ENCODE assay signal across 21 cellular contexts in genomic region chr5:128412145-128412930, GRCh38.
"Had no signal": no experiment of that assay in that cellular context is flagged by ENCODE, and none has a peak within 500 bp of the region (broad histone marks: within the 10 kb centered on the region; RNA-seq: fewer than 3 reads in every experiment).

No MANE protein-coding gene starts in this region.

- DNase-seq: activated B cell treated with CpG ODN at 0.5 μM for 24 hours; activated CD4-positive, alpha-beta T cell treated with anti-CD3 and anti-CD28 coated beads, Interleukin-2, amount 10 ng/mL, durations not matched to agents 24 days and 14 days; activated CD8-positive, alpha-beta memory T cell treated with anti-CD3 and anti-CD28 coated beads, Interleukin-2, amount 50 U/mL, for 48 hours; activated naive CD8-positive, alpha-beta T cell treated with anti-CD3 and anti-CD28 coated beads, Interleukin-2, amount 10 ng/mL, durations not matched to agents 7 days and 5 days; anterior cingulate cortex; dorsolateral prefrontal cortex; hippocampal formation; occipital lobe; right cardiac atrium; stimulated activated CD4-positive, alpha-beta T cell treated with anti-CD3 and anti-CD28 coated beads, Interleukin-15, amount 100 ng/mL, for 24 hours; stimulated activated CD4-positive, alpha-beta T cell treated with anti-CD3 and anti-CD28 coated beads, Interleukin-4, amount 100 ng/mL, for 4 hours; stimulated activated CD8-positive, alpha-beta memory T cell treated with anti-CD3 and anti-CD28 coated beads, Interleukin-4, amount 100 ng/mL, for 48 hours; stimulated activated naive CD4-positive, alpha-beta T cell treated with Interleukin-2 at 50 U/mL for 16 hours; substantia nigra; T-helper 2 cell; transverse colon had no signal

- H3K27me3 ChIP-seq: dorsolateral prefrontal cortex, transverse colon had no signal

- H3K9me3 Mint-ChIP-seq: activated B cell treated with CpG ODN at 0.5 μM for 24 hours; activated CD4-positive, alpha-beta T cell treated with anti-CD3 and anti-CD28 coated beads, Interleukin-2, amount 10 ng/mL, durations not matched to agents 24 days and 14 days; activated naive CD8-positive, alpha-beta T cell treated with anti-CD3 and anti-CD28 coated beads, Interleukin-2, amount 10 ng/mL, durations not matched to agents 7 days and 5 days had no signal

- H3K9me3 ChIP-seq: prostate gland, transverse colon had no signal

- H3K36me3 ChIP-seq: prostate gland, transverse colon had no signal

- H3K4me3 ChIP-seq: dorsolateral prefrontal cortex, prostate gland, skin epidermis, transverse colon had no signal

- H3K27ac Mint-ChIP-seq: activated B cell treated with CpG ODN at 0.5 μM for 24 hours; activated CD4-positive, alpha-beta T cell treated with anti-CD3 and anti-CD28 coated beads, Interleukin-2, amount 10 ng/mL, durations not matched to agents 24 days and 14 days; activated naive CD8-positive, alpha-beta T cell treated with anti-CD3 and anti-CD28 coated beads, Interleukin-2, amount 10 ng/mL, durations not matched to agents 7 days and 5 days; natural killer cell treated with Interleukin-12 subunit alpha and Interleukin-12 subunit beta and Interleukin-15 and Interleukin-18, amount 100 ng/mL, for 72 hours had no signal

- H3K36me3 Mint-ChIP-seq: activated naive CD8-positive, alpha-beta T cell treated with anti-CD3 and anti-CD28 coated beads, Interleukin-2, amount 10 ng/mL, durations not matched to agents 7 days and 5 days; natural killer cell treated with Interleukin-12 subunit alpha and Interleukin-12 subunit beta and Interleukin-15 and Interleukin-18, amount 100 ng/mL, for 72 hours had no signal

- H3K27ac ChIP-seq: dorsolateral prefrontal cortex, prostate gland, skin epidermis, transverse colon had no signal

- H3K27me3 Mint-ChIP-seq: activated B cell treated with CpG ODN at 0.5 μM for 24 hours; activated CD4-positive, alpha-beta T cell treated with anti-CD3 and anti-CD28 coated beads, Interleukin-2, amount 10 ng/mL, durations not matched to agents 24 days and 14 days; activated naive CD8-positive, alpha-beta T cell treated with anti-CD3 and anti-CD28 coated beads, Interleukin-2, amount 10 ng/mL, durations not matched to agents 7 days and 5 days; natural killer cell treated with Interleukin-12 subunit alpha and Interleukin-12 subunit beta and Interleukin-15 and Interleukin-18, amount 100 ng/mL, for 72 hours had no signal

- H3K4me1 Mint-ChIP-seq: activated B cell treated with CpG ODN at 0.5 μM for 24 hours; activated CD4-positive, alpha-beta T cell treated with anti-CD3 and anti-CD28 coated beads, Interleukin-2, amount 10 ng/mL, durations not matched to agents 24 days and 14 days; activated naive CD8-positive, alpha-beta T cell treated with anti-CD3 and anti-CD28 coated beads, Interleukin-2, amount 10 ng/mL, durations not matched to agents 7 days and 5 days had no signal

- ATAC-seq: esophagus mucosa; natural killer cell treated with Interleukin-12 subunit alpha and Interleukin-12 subunit beta and Interleukin-15 and Interleukin-18, amount 100 ng/mL, for 72 hours; right cardiac atrium had no signal

- H3K4me1 ChIP-seq: prostate gland, transverse colon had no signal

- FAIRE-seq: bronchial epithelial cell had no signal

- H3K4me3 Mint-ChIP-seq: activated B cell treated with CpG ODN at 0.5 μM for 24 hours; activated CD4-positive, alpha-beta T cell treated with anti-CD3 and anti-CD28 coated beads, Interleukin-2, amount 10 ng/mL, durations not matched to agents 24 days and 14 days; activated naive CD8-positive, alpha-beta T cell treated with anti-CD3 and anti-CD28 coated beads, Interleukin-2, amount 10 ng/mL, durations not matched to agents 7 days and 5 days; natural killer cell treated with Interleukin-12 subunit alpha and Interleukin-12 subunit beta and Interleukin-15 and Interleukin-18, amount 100 ng/mL, for 72 hours had no signal
